In genomic region chr10:60303778-60304177, GRCh38 we compare ENCODE assay signal across 8 cellular contexts.
"Had no signal": no experiment of that assay in that cellular context is flagged by ENCODE, and none has a peak within 500 bp of the region (broad histone marks: within the 10 kb centered on the region; RNA-seq: fewer than 3 reads in every experiment).

No MANE protein-coding gene starts in this region.

- ATAC-seq: HepG2 had no signal

- H3K9ac ChIP-seq: KMS-11 had no signal

- H3K4me2 ChIP-seq: KMS-11 had no signal

- H3K9me3 Mint-ChIP-seq: IgD-negative memory B cell had no signal

- FAIRE-seq: HepG2, HTR-8/SVneo had no signal

- H3K27me3 Mint-ChIP-seq: IgD-negative memory B cell had no signal

- H3K4me3 Mint-ChIP-seq: IgD-negative memory B cell had no signal

- H3K27ac ChIP-seq: HL-60, KMS-11 had no signal

- DNase-seq: IMR-90, KBM-7, KG1 had no signal
